Comparison of ENCODE assay signal across 8 cellular contexts in genomic region chr11:68213555-68214172, GRCh38. TPM values are rescaled to one million over a fixed set of nuclear protein-coding genes. Genes with fewer than 3 reads are reported as not detected.
DNase-seq lines count a peak whose midpoint lies in the region; ATAC-seq and TF ChIP-seq lines count a peak whose summit lies in the region.

No MANE protein-coding gene starts in this region.

- DNase-seq in NCI-H526 (lab: John Stamatoyannopoulos, UW) (peak; percentile 75 to 98), dermis microvascular lymphatic vessel endothelial cell (ENCODE audit: low read depth in 2 of 2) (peak; percentile 92 to 98), right lobe of liver (peak; percentile 90 to 91 (median 91))
- peak; percentile 78 to 80 for DNase-seq in activated CD4-positive, alpha-beta T cell treated with anti-CD3 and anti-CD28 coated beads, Interleukin-2, amount 50 U/mL, for 48 hours
- peak; percentile 70 to 75 for DNase-seq in stimulated activated CD4-positive, alpha-beta T cell treated with anti-CD3 and anti-CD28 coated beads, Interleukin-2, amount 100 ng/mL, for 48 hours

- TF ChIP-seq POLR2A in right lobe of liver (IDR thresholded peaks at IDR 0.05), result peak; percentile 96

- H2AFZ ChIP-seq in ACC112 (ENCODE audit: low read length, unreplicated experiment), result peak overlapping the region; percentile 82

- peaks cover 32% of the 10 kb centered on the region for H3K79me2 ChIP-seq in ACC112 (ENCODE audit: control insufficient read depth, insufficient read depth, low read length, unreplicated experiment)

- H3K4me1 ChIP-seq in ACC112 (ENCODE audit: control insufficient read depth, insufficient read depth, low read length, unreplicated experiment) (peaks cover 10% of the 10 kb centered on the region), right lobe of liver (peaks cover 0 to 47% (median 13%) of the 10 kb centered on the region in 4 donors)

- H3K27ac ChIP-seq in ACC112 (ENCODE audit: low read depth, low read length) (peak overlapping the region; percentile 93), right lobe of liver (peak overlapping the region; percentile 93 to 99 (median 98))

- ATAC-seq in GM18520 (IDR thresholded peaks at IDR 0.05; ENCODE audit: unreplicated experiment) (peak; percentile 46), HG03342 (IDR thresholded peaks at IDR 0.05; ENCODE audit: unreplicated experiment) (peak; percentile 45), right lobe of liver (peak; percentile 54 to 78 (median 77))

- intact Hi-C loops in right lobe of liver (cut with DNase I), result loop anchor here in 1 of 2 donors (10.0 kb wide), 1 partner anchor 81 kb away; no protein-coding TSS in a partner anchor

- H3K36me3 ChIP-seq in ACC112 (ENCODE audit: insufficient read depth, low read length) (no peaks in the 10 kb centered on the region), right lobe of liver (no peaks in the 10 kb centered on the region)

- H3K27me3 ChIP-seq in ACC112 (ENCODE audit: insufficient read depth, low read length) (peaks cover 26% of the 10 kb centered on the region), right lobe of liver (no peaks in the 10 kb centered on the region)

- TF ChIP-seq CTCF in right lobe of liver (IDR thresholded peaks at IDR 0.05), result peak in 1 of 4 donors; percentile 19

- WGBS in right lobe of liver (ENCODE audit: insufficient coverage, low coverage, low lambda C conversion rate, missing lambda C conversion rate), result under 1% methylated on average over 19 of the region's 90 CpGs

- no peaks in the 10 kb centered on the region for H3K9me3 ChIP-seq in right lobe of liver

- H3K4me3 ChIP-seq in ACC112 (ENCODE audit: low read depth, low read length) (peak overlapping the region; percentile 84), right lobe of liver (peak overlapping the region; percentile 72 to 85 (median 81))

RNA-seq across cellular contexts. Expression of gene KMT5B, which starts 0.6 kb away (rescaled TPM):
- total RNA-seq in dermis microvascular lymphatic vessel endothelial cell, result 16.3 and 20.5 TPM in 2 replicates
- total RNA-seq in right lobe of liver, result 10 to 100 TPM; 14.3 to 25.9 (median 17.6) TPM

RNA-seq across cellular contexts. Expression of gene C11orf24, which starts 58.1 kb away (rescaled TPM):
- total RNA-seq in dermis microvascular lymphatic vessel endothelial cell (5.4 and 5.9 TPM in 2 replicates), right lobe of liver (10 to 100 TPM; 39.4 to 70.9 (median 62.4) TPM)

Comparison
In these comparisons a context has a peak if more than half of its experiments do, and no peak if none do; other contexts are left out.
1. Peak in every context shown above with its lines: DNase-seq, ATAC-seq, H3K4me3 ChIP-seq and H3K27ac ChIP-seq.